ENCODE assay signal across 1 cellular context in genomic region chr10:104268691-104269645, GRCh38.
TF ChIP-seq lines count a peak whose summit lies in the region.

Gene GSTO2, plus strand, starts transcription at chr10:104269184. Its CDS starts 5,732 bp downstream, at chr10:104274916.

TF ChIP-seq in GM23338, 12 proteins besides CTCF, POLR2A, EP300 and RAD21 (continued from another document):
- no peak for TF ChIP-seq ZNF462 (CRISPR knock-in tag; IDR thresholded peaks at IDR 0.05)
- no peak for TF ChIP-seq EZH2 (IDR thresholded peaks at IDR 0.05; ENCODE audit: low read depth, unreplicated experiment)
- TF ChIP-seq ZNF114 (CRISPR knock-in tag; IDR thresholded peaks at IDR 0.05), result no peak
- TF ChIP-seq ZNF331 (CRISPR knock-in tag; IDR thresholded peaks at IDR 0.05; ENCODE audit: low read depth), result no peak
- no peak for TF ChIP-seq STAT1 (IDR thresholded peaks at IDR 0.05; ENCODE audit: unreplicated experiment)
- TF ChIP-seq CREB1 (CRISPR knock-in tag; IDR thresholded peaks at IDR 0.05; ENCODE audit: low read depth), result peak; percentile 90
- no peak for TF ChIP-seq REST (IDR thresholded peaks at IDR 0.05; ENCODE audit: unreplicated experiment)
